14 cellular contexts compared by ENCODE assay signal in the genomic region with DNA sequence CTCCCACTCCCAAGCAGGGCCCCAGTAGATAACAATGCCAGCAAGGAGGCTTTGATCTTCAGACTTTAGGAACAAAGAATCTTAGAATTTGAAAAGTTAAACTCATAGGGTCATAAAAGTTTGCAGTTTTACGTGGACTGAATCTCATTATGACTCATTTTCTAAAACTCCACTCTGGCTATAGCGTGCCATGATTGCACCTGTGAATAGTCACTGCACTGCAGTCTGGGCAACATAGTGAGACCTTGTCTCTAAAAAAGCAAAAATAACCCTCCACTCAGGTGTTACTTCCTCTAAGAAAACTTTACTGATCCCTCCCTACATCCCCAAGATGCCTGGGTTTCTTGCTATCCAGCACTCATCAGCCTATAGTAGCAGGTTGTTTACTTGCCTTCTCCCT.
DNase-seq lines count a peak whose midpoint lies in the region; ATAC-seq and TF ChIP-seq lines count a peak whose summit lies in the region.
"Had no signal": no experiment of that assay in that cellular context is flagged by ENCODE, and none has a peak within 500 bp of the region (broad histone marks: within the 10 kb centered on the region; RNA-seq: fewer than 3 reads in every experiment).

No MANE protein-coding gene starts in this region.

- in situ Hi-C loops in GM13977 (cut with MboI; ENCODE audit: low pct_unique_long_range_greater_than_20kb, low sequenced_read_pairs, unreplicated experiment) (no loop called here), G401 (cut with HindIII; ENCODE audit: low sequenced_read_pairs) (no loop called here)

- peak; percentile 68 for ATAC-seq in GM19397 (IDR thresholded peaks at IDR 0.05; ENCODE audit: unreplicated experiment)
- ATAC-seq in HG02678 (IDR thresholded peaks at IDR 0.05; ENCODE audit: unreplicated experiment), result peak; percentile 89
- peak; percentile 88 for ATAC-seq in HG03439 (IDR thresholded peaks at IDR 0.05; ENCODE audit: unreplicated experiment)
- ATAC-seq in left colon, result no peak
- ATAC-seq: naive thymus-derived CD4-positive, alpha-beta T cell; right lobe of liver had no signal

- peak; percentile 9 for DNase-seq in GM13977 (ENCODE audit: low spot score)
- DNase-seq in G401 (ENCODE audit: low spot score), result no peak
- no peak for DNase-seq in left colon
- no peak for DNase-seq in activated CD4-positive, alpha-beta T cell treated with anti-CD3 and anti-CD28 coated beads, Interleukin-2, amount 50 U/mL, for 48 hours
- DNase-seq in HK-2 (ENCODE audit: unreplicated experiment), result no peak
- DNase-seq: activated T-cell treated with anti-CD3 and anti-CD28 coated beads, Interleukin-2, amount 50 U/mL, for 1 hour; naive thymus-derived CD4-positive, alpha-beta T cell; NCI-H1092; NCI-H526; right lobe of liver; Right ventricle myocardium superior had no signal

- intact Hi-C loops in left colon (cut with DNase I, micrococcal nuclease), result no loop called here

- TF ChIP-seq CTCF in GM13977 (IDR thresholded peaks at IDR 0.05; ENCODE audit: extremely low read depth, insufficient read depth, missing control alignments), result no peak
